In genomic region chr9:128886211-128886826, GRCh38 we compare ENCODE assay signal across 9 cellular contexts. TPM values are rescaled to one million over a fixed set of nuclear protein-coding genes. Genes with fewer than 3 reads are reported as not detected.
A peak's percentile ranks its signal among the peaks of the same experiment; 100 is the strongest.
DNase-seq lines count a peak whose midpoint lies in the region; ATAC-seq and TF ChIP-seq lines count a peak whose summit lies in the region.
"Had no signal": no experiment of that assay in that cellular context is flagged by ENCODE, and none has a peak within 500 bp of the region (broad histone marks: within the 10 kb centered on the region; RNA-seq: fewer than 3 reads in every experiment).

No MANE protein-coding gene starts in this region.

- no peak for TF ChIP-seq EP300 in sigmoid colon (IDR thresholded peaks at IDR 0.05)

- CTCF ChIA-PET in activated CD4-positive, alpha-beta T cell treated with anti-CD3 and anti-CD28 coated beads for 36 hours (lab: Charles Lee) = interaction anchor here (1.5 kb wide), 1 partner anchor 22 kb away, joined by 6 read pairs; no protein-coding TSS in a partner anchor

- H3K36me3 ChIP-seq in sigmoid colon = peaks cover 6 to 41% (median 16%) of the 10 kb centered on the region in 4 donors

- H3K9me3 Mint-ChIP-seq in activated CD4-positive, alpha-beta T cell treated with anti-CD3 and anti-CD28 coated beads for 36 hours (ENCODE audit: low read depth) = no peaks in the 10 kb centered on the region
- no peaks in the 10 kb centered on the region for H3K9me3 Mint-ChIP-seq in central memory CD8-positive, alpha-beta T cell

- H3K4me3 ChIP-seq in sigmoid colon = no peak overlapping the region

- H3K27me3 Mint-ChIP-seq in activated CD4-positive, alpha-beta T cell treated with anti-CD3 and anti-CD28 coated beads for 36 hours = no peaks in the 10 kb centered on the region
- no peaks in the 10 kb centered on the region for H3K27me3 Mint-ChIP-seq in central memory CD8-positive, alpha-beta T cell

- intact Hi-C loops in activated CD4-positive, alpha-beta T cell treated with anti-CD3 and anti-CD28 coated beads for 36 hours (cut with DNase I, micrococcal nuclease) = no loop called here
- intact Hi-C loops in sigmoid colon (cut with DNase I) = no loop called here

- POLR2A ChIA-PET in activated CD4-positive, alpha-beta T cell treated with anti-CD3 and anti-CD28 coated beads for 36 hours (lab: Charles Lee) = no interaction called here

- no peaks in the 10 kb centered on the region for H3K9me3 ChIP-seq in sigmoid colon
- H3K9me3 ChIP-seq: SK-N-SH had no signal

- DNase-seq in activated CD4-positive, alpha-beta T cell treated with anti-CD3 and anti-CD28 coated beads for 36 hours = no peak
- DNase-seq in activated CD4-positive, alpha-beta T cell treated with anti-CD3 and anti-CD28 coated beads, Interleukin-2, amount 50 U/mL, for 1 hour = no peak
- no peak for DNase-seq in central memory CD8-positive, alpha-beta T cell (ENCODE audit: low spot score in 2 of 2)
- DNase-seq in sigmoid colon = no peak
- DNase-seq: foreskin keratinocyte, NCI-H187 treated with DMSO at 0.1 percent for 48 hours, SK-N-SH had no signal

- no peaks in the 10 kb centered on the region for H3K27me3 ChIP-seq in sigmoid colon
- H3K27me3 ChIP-seq: foreskin keratinocyte had no signal

- TF ChIP-seq CTCF in sigmoid colon (IDR thresholded peaks at IDR 0.05) = no peak

- no peak for ATAC-seq in activated CD4-positive, alpha-beta T cell treated with anti-CD3 and anti-CD28 coated beads for 36 hours
- ATAC-seq in central memory CD8-positive, alpha-beta T cell (replicated peaks; ENCODE audit: extremely low read depth, poor library complexity, severe bottlenecking) = no peak
- ATAC-seq in GM19397 (IDR thresholded peaks at IDR 0.05; ENCODE audit: unreplicated experiment) = no peak
- no peak for ATAC-seq in GM19463 (IDR thresholded peaks at IDR 0.05; ENCODE audit: unreplicated experiment)
- ATAC-seq: foreskin keratinocyte had no signal

- 83% methylated on average over 12 of the region's 12 CpGs for WGBS in sigmoid colon, 2 donors

- H3K36me3 Mint-ChIP-seq in activated CD4-positive, alpha-beta T cell treated with anti-CD3 and anti-CD28 coated beads for 36 hours (ENCODE audit: low read depth) = peaks cover 21% of the 10 kb centered on the region
- peaks cover 25% of the 10 kb centered on the region for H3K36me3 Mint-ChIP-seq in central memory CD8-positive, alpha-beta T cell (ENCODE audit: insufficient read depth)

- H3K4me3 Mint-ChIP-seq in activated CD4-positive, alpha-beta T cell treated with anti-CD3 and anti-CD28 coated beads for 36 hours = no peak overlapping the region
- H3K4me3 Mint-ChIP-seq in central memory CD8-positive, alpha-beta T cell = no peak overlapping the region

- peak overlapping the region; percentile 56 for H3K27ac Mint-ChIP-seq in activated CD4-positive, alpha-beta T cell treated with anti-CD3 and anti-CD28 coated beads for 36 hours
- peak overlapping the region; percentile 8 for H3K27ac Mint-ChIP-seq in central memory CD8-positive, alpha-beta T cell (ENCODE audit: low read depth)

- TF ChIP-seq POLR2A in sigmoid colon (IDR thresholded peaks at IDR 0.05) = no peak

- peaks cover 0 to 75% (median 71%) of the 10 kb centered on the region in 4 donors for H3K4me1 ChIP-seq in sigmoid colon

- H3K27ac ChIP-seq in sigmoid colon = peak overlapping the region in 3 of 4 donors; percentile 65 to 99 (median 99)
- H3K27ac ChIP-seq: foreskin keratinocyte had no signal

- H3K4me1 Mint-ChIP-seq in activated CD4-positive, alpha-beta T cell treated with anti-CD3 and anti-CD28 coated beads for 36 hours = peaks cover 50% of the 10 kb centered on the region
- peaks cover 67% of the 10 kb centered on the region for H3K4me1 Mint-ChIP-seq in central memory CD8-positive, alpha-beta T cell

RNA-seq across cellular contexts. Expression of gene LRRC8A, which starts 4.4 kb away (rescaled TPM):
- 10 to 100 TPM; 14.9 to 15.5 TPM for total RNA-seq in activated CD4-positive, alpha-beta T cell treated with anti-CD3 and anti-CD28 coated beads for 36 hours
- total RNA-seq in sigmoid colon = 10 to 100 TPM; 26.0 to 59.5 (median 37.4) TPM
- 10 to 100 TPM in 1 of 3 donors, 1 to 10 TPM in 2; 4.8 to 25.2 (median 8.8) TPM for polyA plus RNA-seq in sigmoid colon

RNA-seq across cellular contexts. Expression of gene KYAT1, which starts 4.6 kb away (rescaled TPM):
- total RNA-seq in activated CD4-positive, alpha-beta T cell treated with anti-CD3 and anti-CD28 coated beads for 36 hours = 10 to 100 TPM; 14.8 to 18.5 TPM
- 1 to 10 TPM; 3.9 to 8.0 (median 5.2) TPM for total RNA-seq in sigmoid colon
- 1 to 10 TPM in 1 of 3 donors, under 1 TPM in 2; 0.60 to 4.5 (median 0.92) TPM for polyA plus RNA-seq in sigmoid colon

RNA-seq across cellular contexts. Expression of gene PHYHD1, which starts 34.5 kb away (rescaled TPM):
- under 1 TPM; 0.21 to 0.44 TPM for total RNA-seq in activated CD4-positive, alpha-beta T cell treated with anti-CD3 and anti-CD28 coated beads for 36 hours
- 10 to 100 TPM; 15.5 to 30.5 (median 20.1) TPM for total RNA-seq in sigmoid colon
- 10 to 100 TPM in 1 of 3 donors, 1 to 10 TPM in 2; 1.6 to 13.2 (median 8.1) TPM for polyA plus RNA-seq in sigmoid colon
- polyA plus RNA-seq: SK-N-SH had no signal

RNA-seq across cellular contexts. Expression of gene SPOUT1, which starts 56.7 kb away (rescaled TPM):
- total RNA-seq in activated CD4-positive, alpha-beta T cell treated with anti-CD3 and anti-CD28 coated beads for 36 hours = 10 to 100 TPM; 87.9 to 92.9 TPM
- total RNA-seq in sigmoid colon = 10 to 100 TPM; 12.1 to 31.6 (median 25.9) TPM
- polyA plus RNA-seq in sigmoid colon = 10 to 100 TPM in 1 of 3 donors, 1 to 10 TPM in 2; 4.8 to 28.1 (median 5.8) TPM

Comparison
In these comparisons a context has a peak if more than half of its experiments do, and no peak if none do; other contexts are left out.
1. RNA of gene PHYHD1, which starts 34.5 kb away (total RNA-seq): 15.5 to 30.5 TPM in sigmoid colon; 0.21 to 0.44 TPM in activated CD4-positive, alpha-beta T cell treated with anti-CD3 and anti-CD28 coated beads for 36 hours; every median in the first group is over 10 times any median in the second.